Comparison of ENCODE assay signal across 14 cellular contexts in the genomic region with DNA sequence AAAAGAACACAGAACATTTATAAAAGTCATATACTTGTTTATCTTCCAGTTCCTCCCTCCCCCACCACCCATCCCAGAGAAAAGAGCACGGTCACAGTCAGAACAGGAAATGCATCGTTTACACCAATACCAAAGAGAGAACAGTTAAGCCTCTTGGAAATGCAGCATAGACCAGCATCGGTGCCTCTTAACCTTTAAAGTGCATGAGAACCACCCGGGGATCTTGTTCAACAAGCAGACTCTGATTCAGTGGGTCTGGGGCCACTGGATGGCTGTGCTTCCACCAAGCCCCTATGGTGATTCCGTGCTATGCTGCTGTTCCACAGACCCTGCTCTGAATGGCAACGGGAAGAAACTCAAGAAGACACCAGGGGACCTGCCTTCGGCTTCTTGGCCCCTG. TPM values are rescaled to one million over a fixed set of nuclear protein-coding genes. Genes with fewer than 3 reads are reported as not detected.
DNase-seq lines count a peak whose midpoint lies in the region; ATAC-seq and TF ChIP-seq lines count a peak whose summit lies in the region.
"Had no signal": no experiment of that assay in that cellular context is flagged by ENCODE, and none has a peak within 500 bp of the region (broad histone marks: within the 10 kb centered on the region; RNA-seq: fewer than 3 reads in every experiment).

No MANE protein-coding gene starts in this region.

- H3K9me3 Mint-ChIP-seq in CD4-positive, CD25-positive, alpha-beta regulatory T cell: no peaks in the 10 kb centered on the region
- H3K9me3 Mint-ChIP-seq in GM23338: no peaks in the 10 kb centered on the region
- H3K9me3 Mint-ChIP-seq: HFFc6, nephron had no signal

- no peak overlapping the region for H3K9ac ChIP-seq in mesendoderm (ENCODE audit: low read length)

- DNase-seq in CD4-positive, CD25-positive, alpha-beta regulatory T cell: peak in 1 of 3 donors; percentile 7
- peak; percentile 59 for DNase-seq in GM23338 (ENCODE audit: low spot score)
- DNase-seq in choroid plexus epithelial cell (ENCODE audit: low read depth): peak; percentile 38
- DNase-seq in mesendoderm: peak; percentile 72
- no peak for DNase-seq in sciatic nerve (ENCODE audit: low spot score)
- DNase-seq in NCI-H82 treated with DMSO at 0.1 percent for 48 hours (lab: John Stamatoyannopoulos, UW; ENCODE audit: unreplicated experiment): no peak
- DNase-seq: activated naive CD4-positive, alpha-beta T cell treated with anti-CD3 and anti-CD28 coated beads, Interleukin-2, amount 50 U/mL, for 16 hours; HFFc6; NCI-H2227 treated with DMSO at 0.1 percent for 48 hours; right lobe of liver; SW 1271 had no signal

- 0 out of 2 replicates have a peak, but pooled peaks cover 6% of the 10 kb centered on the region for H3K9me2 ChIP-seq in GM23338 (ENCODE audit: insufficient read depth)

- H3K4me3 Mint-ChIP-seq in CD4-positive, CD25-positive, alpha-beta regulatory T cell: peak overlapping the region in 1 of 4 donors; percentile 4
- peak overlapping the region; percentile 31; the same call in 2 of the 3 replicates for H3K4me3 Mint-ChIP-seq in GM23338
- H3K4me3 Mint-ChIP-seq: HFFc6, nephron had no signal

- H4K5ac ChIP-seq in mesendoderm (ENCODE audit: low read length): no peak overlapping the region

- H2AFZ ChIP-seq in GM23338: no peak overlapping the region

- H3K4me1 Mint-ChIP-seq in CD4-positive, CD25-positive, alpha-beta regulatory T cell: peaks cover 0 to 10% (median 3%) of the 10 kb centered on the region in 4 donors
- H3K4me1 Mint-ChIP-seq in GM23338: peaks cover 33% of the 10 kb centered on the region
- H3K4me1 Mint-ChIP-seq: nephron had no signal

- TF ChIP-seq CTCF in GM23338 (conservative IDR thresholded peaks at IDR 0.05; ENCODE audit: low read depth in 2 of 2) (no peak), choroid plexus epithelial cell (conservative IDR thresholded peaks at IDR 0.05; ENCODE audit: low read depth, low read length) (no peak)

- H3F3A ChIP-seq in GM23338 (replicated peaks; ENCODE audit: low read depth): no peaks in the 10 kb centered on the region

- no peak overlapping the region for H4K8ac ChIP-seq in mesendoderm (ENCODE audit: low read depth, low read length)

- H3K27me3 ChIP-seq in CD4-positive, CD25-positive, alpha-beta regulatory T cell (ENCODE audit: control insufficient read depth, insufficient read depth, low read length): no peaks in the 10 kb centered on the region
- H3K27me3 ChIP-seq in GM23338 (ENCODE audit: insufficient read depth) (peaks cover 20% of the 10 kb centered on the region; the same call in 1 of the 2 replicates), mesendoderm (ENCODE audit: insufficient read depth, low read length, poor library complexity) (no peaks in the 10 kb centered on the region)
- H3K27me3 ChIP-seq: right lobe of liver, suprapubic skin had no signal

- H3K4me1 ChIP-seq in CD4-positive, CD25-positive, alpha-beta regulatory T cell (ENCODE audit: control insufficient read depth, insufficient read depth, low read length, poor library complexity, severe bottlenecking): peaks cover 4% of the 10 kb centered on the region
- H3K4me1 ChIP-seq in GM23338 (ENCODE audit: insufficient read depth) (peaks cover 17% of the 10 kb centered on the region), mesendoderm (ENCODE audit: control insufficient read depth, low read depth, low read length) (peaks cover 11% of the 10 kb centered on the region)
- H3K4me1 ChIP-seq: right lobe of liver had no signal

- no peaks in the 10 kb centered on the region for H3K36me3 ChIP-seq in CD4-positive, CD25-positive, alpha-beta regulatory T cell (ENCODE audit: control insufficient read depth, insufficient read depth, low read length)
- H3K36me3 ChIP-seq in GM23338 (ENCODE audit: insufficient read depth) (no peaks in the 10 kb centered on the region), mesendoderm (ENCODE audit: control insufficient read depth, insufficient read depth, low read length) (no peaks in the 10 kb centered on the region)
- H3K36me3 ChIP-seq: right lobe of liver, suprapubic skin had no signal

- no peak overlapping the region for H3K56ac ChIP-seq in mesendoderm (ENCODE audit: low read length)

- no CpG with 5 or more reads among the region's 7 CpGs for WGBS in mesendoderm (ENCODE audit: extremely low coverage, insufficient coverage, low lambda C conversion rate)

- intact Hi-C loops in sciatic nerve (cut with DNase I): no loop called here

- H3K4me3 ChIP-seq in CD4-positive, CD25-positive, alpha-beta regulatory T cell (ENCODE audit: low read depth, low read length): no peak overlapping the region
- H3K4me3 ChIP-seq in GM23338: peak overlapping the region; percentile 41
- no peak overlapping the region for H3K4me3 ChIP-seq in choroid plexus epithelial cell (ENCODE audit: low read depth, low read length)
- H3K4me3 ChIP-seq in mesendoderm (ENCODE audit: low read length): no peak overlapping the region
- H3K4me3 ChIP-seq: right lobe of liver, suprapubic skin had no signal

- H3K27ac ChIP-seq in CD4-positive, CD25-positive, alpha-beta regulatory T cell (ENCODE audit: insufficient read depth, low read length, poor library complexity, severe bottlenecking): no peak overlapping the region
- H3K27ac ChIP-seq in GM23338 (ENCODE audit: low read depth): no peak overlapping the region
- H3K27ac ChIP-seq in mesendoderm (ENCODE audit: low read depth, low read length): peak overlapping the region; percentile 20
- H3K27ac ChIP-seq: right lobe of liver, suprapubic skin had no signal

- H3K23ac ChIP-seq in mesendoderm (ENCODE audit: low read length): no peak overlapping the region

- H2BK15ac ChIP-seq in mesendoderm (replicated peaks; ENCODE audit: low read depth): no peak overlapping the region

- no peak overlapping the region for H2AK5ac ChIP-seq in mesendoderm (ENCODE audit: low read length)

- H3K27me3 Mint-ChIP-seq in CD4-positive, CD25-positive, alpha-beta regulatory T cell: no peaks in the 10 kb centered on the region
- H3K27me3 Mint-ChIP-seq in GM23338 (ENCODE audit: insufficient read depth, low read depth, poor library complexity): peaks cover 26% of the 10 kb centered on the region

- no peak overlapping the region for H3K4ac ChIP-seq in mesendoderm (ENCODE audit: low read depth, low read length)

- no peak overlapping the region for H2BK5ac ChIP-seq in mesendoderm (ENCODE audit: low read length)

- no peaks in the 10 kb centered on the region for H3K79me2 ChIP-seq in GM23338 (replicated peaks; ENCODE audit: insufficient read depth)
- H3K79me2 ChIP-seq in mesendoderm (ENCODE audit: control insufficient read depth, insufficient read depth, low read length): no peaks in the 10 kb centered on the region

- H3K79me1 ChIP-seq in mesendoderm (ENCODE audit: low read length): peaks cover 2% of the 10 kb centered on the region

- no peak for ATAC-seq in CD4-positive, CD25-positive, alpha-beta regulatory T cell (ENCODE audit: low read depth in 2 of 2)
- ATAC-seq in GM23338 (peak; percentile 62), sciatic nerve (no peak), GM21367 (IDR thresholded peaks at IDR 0.05; ENCODE audit: unreplicated experiment) (no peak)

- peak overlapping the region in 2 of 3 donors; percentile 56 to 57 for H3K27ac Mint-ChIP-seq in CD4-positive, CD25-positive, alpha-beta regulatory T cell
- H3K27ac Mint-ChIP-seq in GM23338: no peak overlapping the region
- H3K27ac Mint-ChIP-seq: HFFc6, nephron had no signal

- no peak overlapping the region for H2BK120ac ChIP-seq in mesendoderm (ENCODE audit: low read depth, low read length)

- no peaks in the 10 kb centered on the region for H3K9me3 ChIP-seq in CD4-positive, CD25-positive, alpha-beta regulatory T cell (ENCODE audit: control insufficient read depth in 2 of 2, low read length in 2 of 2)
- H3K9me3 ChIP-seq: right lobe of liver, suprapubic skin had no signal

- peaks cover 7% of the 10 kb centered on the region for H3K36me3 Mint-ChIP-seq in CD4-positive, CD25-positive, alpha-beta regulatory T cell
- H3K36me3 Mint-ChIP-seq in GM23338 (ENCODE audit: low read depth): no peaks in the 10 kb centered on the region

- H3K18ac ChIP-seq in mesendoderm (ENCODE audit: low read length): no peak overlapping the region

- peak overlapping the region; percentile 76 for H3K4me2 ChIP-seq in GM23338
- no peak overlapping the region for H3K4me2 ChIP-seq in mesendoderm (ENCODE audit: low read length)

- no peaks in the 10 kb centered on the region for H4K20me1 ChIP-seq in GM23338 (replicated peaks; ENCODE audit: insufficient read depth)

RNA-seq across cellular contexts. Expression of a gene that starts 19.2 kb away (rescaled TPM):
- 1.1 TPM for total RNA-seq in CD4-positive, CD25-positive, alpha-beta regulatory T cell
- polyA plus RNA-seq in CD4-positive, CD25-positive, alpha-beta regulatory T cell: 1 to 10 TPM; 2.1 to 7.9 (median 5.7) TPM
- 3.2 and 4.9 TPM in 2 replicates for total RNA-seq in GM23338 (2014; rRNA removed; shearing (Covaris generic))
- 3.4 and 3.8 TPM in 2 replicates for polyA plus RNA-seq in GM23338 (2016; fragmentation: Nextera tagmentation; extraction: Ambion mirVana)
- 7.8 TPM for polyA plus RNA-seq in mesendoderm (2013, experiment 1 of 2)
- 7.2 TPM for polyA plus RNA-seq in mesendoderm (2013, experiment 2 of 2)
- total RNA-seq in sciatic nerve: 11.1 TPM

RNA-seq across cellular contexts. Expression of a gene that starts 41.9 kb away (rescaled TPM):
- total RNA-seq in CD4-positive, CD25-positive, alpha-beta regulatory T cell: 6.8 TPM
- polyA plus RNA-seq in CD4-positive, CD25-positive, alpha-beta regulatory T cell: 10 to 100 TPM; 30.7 to 41.6 (median 35.1) TPM
- 10.4 and 18.8 TPM in 2 replicates for total RNA-seq in GM23338 (2014; rRNA removed; shearing (Covaris generic))
- 20.0 and 22.7 TPM in 2 replicates for polyA plus RNA-seq in GM23338 (2016; fragmentation: Nextera tagmentation; extraction: Ambion mirVana)
- polyA plus RNA-seq in mesendoderm (2013, experiment 1 of 2): 20.0 TPM
- 18.7 TPM for polyA plus RNA-seq in mesendoderm (2013, experiment 2 of 2)
- total RNA-seq in sciatic nerve: 11.0 TPM

RNA-seq across cellular contexts. Expression of a gene that starts 42.2 kb away (rescaled TPM):
- total RNA-seq in CD4-positive, CD25-positive, alpha-beta regulatory T cell: 40.5 TPM
- 10 to 100 TPM in 3 of 4 donors, 1 to 10 TPM in 1; 8.9 to 13.8 (median 11.1) TPM for polyA plus RNA-seq in CD4-positive, CD25-positive, alpha-beta regulatory T cell
- total RNA-seq in GM23338 (2014; rRNA removed; shearing (Covaris generic)): 9.4 and 13.5 TPM in 2 replicates
- polyA plus RNA-seq in GM23338 (2016; fragmentation: Nextera tagmentation; extraction: Ambion mirVana): 3.8 and 4.9 TPM in 2 replicates
- 4.2 TPM for polyA plus RNA-seq in mesendoderm (2013, experiment 1 of 2)
- polyA plus RNA-seq in mesendoderm (2013, experiment 2 of 2): 3.7 TPM
- 21.2 TPM for total RNA-seq in sciatic nerve

Comparison
In these comparisons a context has a peak if more than half of its experiments do, and no peak if none do; other contexts are left out.
1. DNase-seq: peak in GM23338 (single experiment), choroid plexus epithelial cell (single experiment) and mesendoderm (single experiment); none in sciatic nerve (single experiment) and NCI-H82 treated with DMSO at 0.1 percent for 48 hours (single experiment).